Comparison of ENCODE assay signal across 16 cellular contexts in genomic region chr6:134434019-134434949, GRCh38.
DNase-seq lines count a peak whose midpoint lies in the region; ATAC-seq, FAIRE-seq and TF ChIP-seq lines count a peak whose summit lies in the region.
"Had no signal": no experiment of that assay in that cellular context is flagged by ENCODE, and none has a peak within 500 bp of the region (broad histone marks: within the 10 kb centered on the region; RNA-seq: fewer than 3 reads in every experiment).

No MANE protein-coding gene starts in this region.

- no peak overlapping the region for H3K4me2 ChIP-seq in GM23248 (ENCODE audit: unreplicated experiment)

- in situ Hi-C loops in GM23248 (cut with MboI), result loop anchor here (25.0 kb wide), 1 partner anchor 378 kb away; no protein-coding TSS in a partner anchor

- DNase-seq in activated T-cell treated with anti-CD3 and anti-CD28 coated beads, Interleukin-2, amount 50 U/mL, for 72 hours, result peak in 1 of 2 donors; percentile 19
- no peak for DNase-seq in activated T-cell treated with anti-CD3 and anti-CD28 coated beads, Interleukin-2, amount 50 U/mL, for 4 hours
- DNase-seq in CD14-positive monocyte (ENCODE audit: low spot score) (no peak), HTR-8/SVneo (ENCODE audit: insufficient read length, low spot score) (no peak), foreskin keratinocyte (no peak), GM23248 (no peak)
- DNase-seq: H7, KBM-7, NCI-H1417 treated with DMSO at 0.1 percent for 48 hours, NCI-H2029, NCI-H2171, NCI-H446, NCI-H748 treated with DMSO at 0.1 percent for 48 hours had no signal

- H3K4me1 ChIP-seq in foreskin keratinocyte (peaks cover 29% of the 10 kb centered on the region), GM23248 (ENCODE audit: insufficient read depth) (peaks cover 36% of the 10 kb centered on the region)

- H3K27ac ChIP-seq in foreskin keratinocyte, result peak overlapping the region; percentile 98
- no peak overlapping the region for H3K27ac ChIP-seq in GM23248
- H3K27ac ChIP-seq: C4-2B had no signal

- peak overlapping the region; percentile 25 for H3K27ac Mint-ChIP-seq in activated T-cell treated with anti-CD3 and anti-CD28 coated beads, Interleukin-2, amount 50 U/mL, for 72 hours
- H3K27ac Mint-ChIP-seq in CD14-positive monocyte, result peak overlapping the region in 5 of 7 donors; percentile 16 to 77 (median 50)

- no peak overlapping the region for H3K4me3 ChIP-seq in GM23248

- no peak overlapping the region for H3K9ac ChIP-seq in GM23248

- peaks cover 38% of the 10 kb centered on the region for H3K4me1 Mint-ChIP-seq in activated T-cell treated with anti-CD3 and anti-CD28 coated beads, Interleukin-2, amount 50 U/mL, for 72 hours (ENCODE audit: low read depth)
- H3K4me1 Mint-ChIP-seq in activated T-cell treated with anti-CD3 and anti-CD28 coated beads, Interleukin-2, amount 50 U/mL, for 4 hours (ENCODE audit: low read depth), result peaks cover 32% of the 10 kb centered on the region
- H3K4me1 Mint-ChIP-seq in CD14-positive monocyte, result peaks cover 45% of the 10 kb centered on the region

- no peak overlapping the region for H2AFZ ChIP-seq in GM23248

- 94 to 96% methylated on average over 9 of the region's 9 CpGs for WGBS in GM23248 (ENCODE audit: low coverage in 1 of 2, low lambda C conversion rate in 2 of 2, missing lambda C conversion rate in 2 of 2), 2 experiments

- no peaks in the 10 kb centered on the region for H3K9me2 ChIP-seq in GM23248 (ENCODE audit: insufficient read depth)

- no peaks in the 10 kb centered on the region for H3K9me3 ChIP-seq in GM23248 (ENCODE audit: low read depth)

- H3K27me3 ChIP-seq in foreskin keratinocyte (no peaks in the 10 kb centered on the region), GM23248 (replicated peaks; ENCODE audit: insufficient read depth) (no peaks in the 10 kb centered on the region)

- intact Hi-C loops in CD14-positive monocyte (cut with micrococcal nuclease), result loop anchor here in 1 of 2 donors (10.0 kb wide), 1 partner anchor 49 kb away; no protein-coding TSS in a partner anchor

- H3K36me3 ChIP-seq in GM23248 (ENCODE audit: low read depth), result no peaks in the 10 kb centered on the region

- no peaks in the 10 kb centered on the region for H3K27me3 Mint-ChIP-seq in activated T-cell treated with anti-CD3 and anti-CD28 coated beads, Interleukin-2, amount 50 U/mL, for 72 hours (ENCODE audit: low read depth)
- no peaks in the 10 kb centered on the region for H3K27me3 Mint-ChIP-seq in activated T-cell treated with anti-CD3 and anti-CD28 coated beads, Interleukin-2, amount 50 U/mL, for 4 hours (ENCODE audit: low read depth)
- no peaks in the 10 kb centered on the region for H3K27me3 Mint-ChIP-seq in CD14-positive monocyte (ENCODE audit: low read depth in 3 of 3)

- H3K9me3 Mint-ChIP-seq in activated T-cell treated with anti-CD3 and anti-CD28 coated beads, Interleukin-2, amount 50 U/mL, for 72 hours, result no peaks in the 10 kb centered on the region
- H3K9me3 Mint-ChIP-seq in activated T-cell treated with anti-CD3 and anti-CD28 coated beads, Interleukin-2, amount 50 U/mL, for 4 hours, result no peaks in the 10 kb centered on the region
- H3K9me3 Mint-ChIP-seq in CD14-positive monocyte, result peaks cover 0 to 4% (median 0%) of the 10 kb centered on the region in 7 donors

- H3K4me3 Mint-ChIP-seq in activated T-cell treated with anti-CD3 and anti-CD28 coated beads, Interleukin-2, amount 50 U/mL, for 72 hours, result peak overlapping the region in 1 of 2 donors; percentile 47
- H3K4me3 Mint-ChIP-seq in activated T-cell treated with anti-CD3 and anti-CD28 coated beads, Interleukin-2, amount 50 U/mL, for 4 hours, result no peak overlapping the region
- H3K4me3 Mint-ChIP-seq in CD14-positive monocyte, result no peak overlapping the region

- H3K79me2 ChIP-seq in GM23248 (ENCODE audit: insufficient read depth), result no peaks in the 10 kb centered on the region

- ATAC-seq in activated T-cell treated with anti-CD3 and anti-CD28 coated beads, Interleukin-2, amount 50 U/mL, for 72 hours (replicated peaks in 1 of 2), result no peak
- ATAC-seq in activated T-cell treated with anti-CD3 and anti-CD28 coated beads, Interleukin-2, amount 50 U/mL, for 4 hours, result no peak
- ATAC-seq in foreskin keratinocyte (no peak), HG03045 (IDR thresholded peaks at IDR 0.05; ENCODE audit: unreplicated experiment) (no peak)

- TF ChIP-seq CTCF in CD14-positive monocyte (IDR thresholded peaks at IDR 0.05) (no peak), foreskin keratinocyte (conservative IDR thresholded peaks at IDR 0.05) (no peak)

- H3F3A ChIP-seq in GM23248 (ENCODE audit: insufficient read depth), result peaks cover 40% of the 10 kb centered on the region

- peak; percentile 44 for FAIRE-seq in HTR-8/SVneo (lab: Jason Lieb, UNC)
- FAIRE-seq: GM19239 had no signal

- peaks cover 0 to 2% of the 10 kb centered on the region in 2 donors for H3K36me3 Mint-ChIP-seq in activated T-cell treated with anti-CD3 and anti-CD28 coated beads, Interleukin-2, amount 50 U/mL, for 72 hours (ENCODE audit: insufficient read depth in 2 of 2)
- H3K36me3 Mint-ChIP-seq in activated T-cell treated with anti-CD3 and anti-CD28 coated beads, Interleukin-2, amount 50 U/mL, for 4 hours (ENCODE audit: insufficient read depth), result no peaks in the 10 kb centered on the region
- no peaks in the 10 kb centered on the region for H3K36me3 Mint-ChIP-seq in CD14-positive monocyte

- no peaks in the 10 kb centered on the region for H4K20me1 ChIP-seq in GM23248 (ENCODE audit: insufficient read depth)
